Comparison of ENCODE assay signal across 9 cellular contexts in the genomic region with DNA sequence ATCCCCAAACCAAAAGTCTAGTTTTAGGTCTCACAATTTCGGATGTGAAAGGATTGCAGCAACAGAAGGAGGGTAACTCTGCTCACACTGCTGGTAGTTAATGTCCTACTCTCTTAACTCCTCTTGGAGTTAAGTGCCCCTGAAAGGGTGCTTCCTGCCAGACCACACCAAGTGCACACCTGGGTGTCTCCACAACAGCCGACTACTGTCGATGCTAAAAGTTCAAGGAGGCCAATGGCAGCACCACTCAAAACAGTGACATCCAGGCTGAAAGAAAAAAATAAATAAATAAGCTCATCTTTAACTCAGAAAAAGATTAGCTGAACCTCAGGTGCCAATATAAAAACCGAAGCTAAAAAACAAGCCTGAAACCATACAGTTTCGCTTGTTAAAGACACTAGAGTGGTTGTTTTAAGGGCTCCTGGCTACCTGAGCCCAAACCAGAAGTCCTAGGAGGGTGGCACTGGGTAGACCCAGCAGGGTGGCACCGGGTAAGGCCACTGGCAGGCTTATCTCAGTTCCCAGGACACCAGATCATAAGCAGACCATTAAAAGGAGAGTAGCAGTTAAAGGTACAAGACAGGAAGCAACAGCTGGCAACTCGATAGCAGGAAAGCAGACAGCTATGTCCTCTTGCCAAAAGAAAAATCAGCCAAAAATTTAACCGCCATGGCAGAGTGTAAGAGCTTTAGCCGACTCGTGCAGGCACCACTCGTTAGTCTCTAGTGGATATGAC. TPM values are rescaled to one million over a fixed set of nuclear protein-coding genes. Genes with fewer than 3 reads are reported as not detected.
DNase-seq lines count a peak whose midpoint lies in the region; ATAC-seq and TF ChIP-seq lines count a peak whose summit lies in the region.
"Had no signal": no experiment of that assay in that cellular context is flagged by ENCODE, and none has a peak within 500 bp of the region (broad histone marks: within the 10 kb centered on the region; RNA-seq: fewer than 3 reads in every experiment).

No MANE protein-coding gene starts in this region.

- H3K4me1 ChIP-seq in BLaER1, result peaks cover 100% of the 10 kb centered on the region
- H3K4me1 ChIP-seq in GM23338 (ENCODE audit: insufficient read depth), result peaks cover 86% of the 10 kb centered on the region
- H3K4me1 ChIP-seq in lung (ENCODE audit: control insufficient read depth in 2 of 2, insufficient read depth in 2 of 2, low read length in 2 of 2), result peaks cover 55 to 78% of the 10 kb centered on the region in 2 donors
- H3K4me1 ChIP-seq in H9 (ENCODE audit: insufficient read depth, low read length), result peaks cover 26% of the 10 kb centered on the region

- H4K91ac ChIP-seq in H9 (ENCODE audit: insufficient read length, low read depth, low read length), result no peak overlapping the region

- H3K4me2 ChIP-seq in BLaER1 (peak overlapping the region; percentile 76), GM23338 (0 out of 2 replicates have a peak overlapping the region, but pooled peaks have one; percentile 46), H9 (ENCODE audit: insufficient read depth, insufficient read length, low read length) (no peak overlapping the region)

- H3K23ac ChIP-seq in H9 (ENCODE audit: insufficient read length, low read depth, low read length), result no peak overlapping the region

- H2BK120ac ChIP-seq in H9 (ENCODE audit: low read depth, low read length, poor library complexity, severe bottlenecking), result no peak overlapping the region

- H3K4me3 Mint-ChIP-seq in GM23338 (no peak overlapping the region), H9 (no peak overlapping the region; a peak in 1 of 5 replicates)
- H3K4me3 Mint-ChIP-seq in activated CD8-positive, alpha-beta T cell treated with anti-CD3 and anti-CD28 coated beads, Interleukin-2, amount 10 ng/mL, durations not matched to agents 7 days and 5 days, result peak overlapping the region; percentile 12

- H2AK5ac ChIP-seq in H9 (ENCODE audit: insufficient read length, low read length), result no peak overlapping the region

- no peaks in the 10 kb centered on the region for H3K9me3 Mint-ChIP-seq in GM23338
- H3K9me3 Mint-ChIP-seq in activated CD8-positive, alpha-beta T cell treated with anti-CD3 and anti-CD28 coated beads, Interleukin-2, amount 10 ng/mL, durations not matched to agents 7 days and 5 days (ENCODE audit: insufficient read depth), result no peaks in the 10 kb centered on the region
- H3K9me3 Mint-ChIP-seq in H9, result peaks cover 0 to 2% of the 10 kb centered on the region in 2 experiments; a peak in 1 of 5 replicates

- no peak overlapping the region for H2BK15ac ChIP-seq in H9 (ENCODE audit: low read depth, low read length)

- H3K9ac ChIP-seq in BLaER1, result peak overlapping the region; percentile 50; the same call in 1 of the 2 replicates
- no peak overlapping the region for H3K9ac ChIP-seq in H9 (ENCODE audit: extremely low read depth, insufficient read length, low read length)

- H3K4me3 ChIP-seq in BLaER1, result no peak overlapping the region
- H3K4me3 ChIP-seq in GM23338, result peak overlapping the region; percentile 20; the same call in 1 of the 2 replicates
- H3K4me3 ChIP-seq in lung, result no peak overlapping the region

- H3K9me2 ChIP-seq in GM23338 (ENCODE audit: insufficient read depth), result no peaks in the 10 kb centered on the region

- no peak overlapping the region for H3T11ph ChIP-seq in H9 (ENCODE audit: low read length)

- H3K36me3 Mint-ChIP-seq in GM23338 (ENCODE audit: low read depth) (peaks cover 23% of the 10 kb centered on the region), H9 (ENCODE audit: insufficient read depth in 1 of 3, low read depth in 3 of 3) (peaks cover 6 to 12% (median 11%) of the 10 kb centered on the region in 3 experiments; a peak in 6 of 7 replicates)
- peaks cover 18% of the 10 kb centered on the region for H3K36me3 Mint-ChIP-seq in activated CD8-positive, alpha-beta T cell treated with anti-CD3 and anti-CD28 coated beads, Interleukin-2, amount 10 ng/mL, durations not matched to agents 7 days and 5 days (ENCODE audit: low read depth)

- no peaks in the 10 kb centered on the region for H3K23me2 ChIP-seq in H9 (ENCODE audit: insufficient read length, low read depth, low read length, poor library complexity, severe bottlenecking)

- CTCF ChIA-PET in activated CD8-positive, alpha-beta T cell treated with anti-CD3 and anti-CD28 coated beads, Interleukin-2, amount 10 ng/mL, durations not matched to agents 7 days and 5 days (lab: Charles Lee), result interaction anchor here (1.3 to 1.4 kb wide), 3 partner anchors 34 to 126 kb away, joined by 5 to 9 read pairs (median 5); partner anchors contain the start of gene AKAP8L

- H3K9me3 ChIP-seq in BLaER1, result no peaks in the 10 kb centered on the region
- no peaks in the 10 kb centered on the region for H3K9me3 ChIP-seq in lung (ENCODE audit: control insufficient read depth in 2 of 2, insufficient read depth in 1 of 2, low read length in 1 of 2)
- no peaks in the 10 kb centered on the region for H3K9me3 ChIP-seq in H9 (ENCODE audit: control insufficient read depth, low read depth, low read length)

- H3K36me3 ChIP-seq in BLaER1, result peaks cover 35% of the 10 kb centered on the region
- no peaks in the 10 kb centered on the region for H3K36me3 ChIP-seq in GM23338 (ENCODE audit: insufficient read depth)
- peaks cover 0 to 4% of the 10 kb centered on the region in 2 donors for H3K36me3 ChIP-seq in lung (ENCODE audit: control insufficient read depth in 2 of 2, insufficient read depth in 2 of 2, low read length in 2 of 2)

- POLR2A ChIA-PET in activated CD8-positive, alpha-beta T cell treated with anti-CD3 and anti-CD28 coated beads, Interleukin-2, amount 10 ng/mL, durations not matched to agents 7 days and 5 days (lab: Charles Lee), result interaction anchor here (1.0 to 1.2 kb wide), 2 partner anchors 41 to 87 kb away, joined by 3 read pairs; no protein-coding TSS in a partner anchor

- H2BK12ac ChIP-seq in H9 (ENCODE audit: insufficient read length, low read depth, low read length), result no peak overlapping the region

- peaks cover 7% of the 10 kb centered on the region for H3K79me1 ChIP-seq in H9 (ENCODE audit: insufficient read depth, low read depth, low read length, poor library complexity, severe bottlenecking)

- H4K20me1 ChIP-seq in BLaER1 (peaks cover 100% of the 10 kb centered on the region), GM23338 (replicated peaks; ENCODE audit: insufficient read depth) (peaks cover 97% of the 10 kb centered on the region), H9 (ENCODE audit: control insufficient read depth, insufficient read depth, insufficient read length) (peaks cover 5% of the 10 kb centered on the region)

- H2BK20ac ChIP-seq in H9 (ENCODE audit: low read depth, low read length, poor library complexity, severe bottlenecking), result no peak overlapping the region

- H4K5ac ChIP-seq in H9 (ENCODE audit: insufficient read length, low read depth, low read length), result no peak overlapping the region

- H3K14ac ChIP-seq in H9 (ENCODE audit: insufficient read depth, low read length), result no peak overlapping the region

- no peak overlapping the region for H3K56ac ChIP-seq in H9 (ENCODE audit: insufficient read length, low read depth, low read length)

- H3K27me3 ChIP-seq in BLaER1 (no peaks in the 10 kb centered on the region), GM23338 (ENCODE audit: insufficient read depth) (no peaks in the 10 kb centered on the region), lung (ENCODE audit: control insufficient read depth, insufficient read depth) (no peaks in the 10 kb centered on the region), H9 (ENCODE audit: insufficient read depth, low read length) (no peaks in the 10 kb centered on the region)

- H3K27ac ChIP-seq in BLaER1 (peak overlapping the region; percentile 41), GM23338 (ENCODE audit: low read depth) (peak overlapping the region; percentile 63; the same call in 1 of the 2 replicates), lung (ENCODE audit: low read depth in 1 of 2, low read length in 1 of 2) (peak overlapping the region; percentile 26 to 30), H9 (ENCODE audit: insufficient read length, low read depth, low read length) (no peak overlapping the region)

- H2AFZ ChIP-seq in GM23338, result no peak overlapping the region
- H2AFZ ChIP-seq in H9 (ENCODE audit: low read length), result no peak overlapping the region

- H3F3A ChIP-seq in GM23338 (replicated peaks; ENCODE audit: low read depth), result peaks cover 4% of the 10 kb centered on the region

- DNase-seq in GM23338 (ENCODE audit: low spot score) (no peak), lung (ENCODE audit: low spot score) (no peak), H9 (no peak), islet precursor cell (no peak), activated gamma-delta T cell treated with Interleukin-2 at 50 U/mL for 16 hours (no peak)
- DNase-seq in activated CD8-positive, alpha-beta T cell treated with anti-CD3 and anti-CD28 coated beads, Interleukin-2, amount 10 ng/mL, durations not matched to agents 7 days and 5 days, result peak; percentile 35
- DNase-seq: Kasumi-1 had no signal

- H3K18ac ChIP-seq in H9 (ENCODE audit: insufficient read length, low read depth, low read length), result no peak overlapping the region

- WGBS in lung, 2 donors, result 22 to 27% methylated on average over 11 of the region's 11 CpGs
- no CpG with 5 or more reads among the region's 11 CpGs for WGBS in H9 (ENCODE audit: extremely low coverage, insufficient read length, low lambda C conversion rate)

- H3K79me2 ChIP-seq in GM23338 (replicated peaks; ENCODE audit: insufficient read depth) (peaks cover 100% of the 10 kb centered on the region), H9 (ENCODE audit: insufficient read depth, low read length) (peaks cover 89% of the 10 kb centered on the region)

- H4K8ac ChIP-seq in H9 (replicated peaks; ENCODE audit: insufficient read length, low read depth, low read length), result no peak overlapping the region

- H3K4ac ChIP-seq in H9 (ENCODE audit: low read depth, low read length), result no peak overlapping the region

- no peak for ATAC-seq in GM23338
- ATAC-seq in activated CD8-positive, alpha-beta T cell treated with anti-CD3 and anti-CD28 coated beads, Interleukin-2, amount 10 ng/mL, durations not matched to agents 7 days and 5 days, result peak; percentile 48
- ATAC-seq in lung (ENCODE audit: insufficient read depth, low FRiP score), result no peak
- no peak for ATAC-seq in HG02610 (IDR thresholded peaks at IDR 0.05; ENCODE audit: unreplicated experiment)

- H3K4me1 Mint-ChIP-seq in GM23338, result peaks cover 89% of the 10 kb centered on the region
- peaks cover 91% of the 10 kb centered on the region for H3K4me1 Mint-ChIP-seq in activated CD8-positive, alpha-beta T cell treated with anti-CD3 and anti-CD28 coated beads, Interleukin-2, amount 10 ng/mL, durations not matched to agents 7 days and 5 days (ENCODE audit: low read depth)
- peaks cover 81 to 83% of the 10 kb centered on the region in 2 experiments for H3K4me1 Mint-ChIP-seq in H9

- H3K27me3 Mint-ChIP-seq in GM23338 (ENCODE audit: insufficient read depth, low read depth, poor library complexity) (peaks cover 10% of the 10 kb centered on the region), H9 (ENCODE audit: low read depth) (no peaks in the 10 kb centered on the region)
- no peaks in the 10 kb centered on the region for H3K27me3 Mint-ChIP-seq in activated CD8-positive, alpha-beta T cell treated with anti-CD3 and anti-CD28 coated beads, Interleukin-2, amount 10 ng/mL, durations not matched to agents 7 days and 5 days (ENCODE audit: low read depth)

- no peak for TF ChIP-seq CTCF in GM23338 (conservative IDR thresholded peaks at IDR 0.05; ENCODE audit: low read depth in 2 of 2)
- TF ChIP-seq CTCF in lung (IDR thresholded peaks at IDR 0.05; ENCODE audit: control extremely low read depth, extremely low read depth), result no peak
- TF ChIP-seq CTCF in H9 (conservative IDR thresholded peaks at IDR 0.05), result no peak

- H2BK5ac ChIP-seq in H9 (ENCODE audit: insufficient read length, low read length), result no peak overlapping the region

- H3K27ac Mint-ChIP-seq in GM23338 (no peak overlapping the region), H9 (peak overlapping the region in 1 of 3 experiments; percentile 69; a peak in 4 of 7 replicates)
- peak overlapping the region; percentile 65 for H3K27ac Mint-ChIP-seq in activated CD8-positive, alpha-beta T cell treated with anti-CD3 and anti-CD28 coated beads, Interleukin-2, amount 10 ng/mL, durations not matched to agents 7 days and 5 days

RNA-seq across cellular contexts. Expression of gene BRD4, which starts 39.3 kb away (rescaled TPM):
- total RNA-seq in GM23338 (2014; rRNA removed; shearing (Covaris generic)), result 63.5 and 63.8 TPM in 2 replicates
- polyA plus RNA-seq in GM23338 (2016; fragmentation: Nextera tagmentation; extraction: Ambion mirVana) (115 and 127 TPM in 2 replicates), lung (10 to 100 TPM; 23.2 to 30.8 TPM)
- total RNA-seq in activated CD8-positive, alpha-beta T cell treated with anti-CD3 and anti-CD28 coated beads, Interleukin-2, amount 10 ng/mL, durations not matched to agents 7 days and 5 days, result 100 to 1,000 TPM; 102 to 108 TPM
- total RNA-seq in lung (10 to 100 TPM; 44.7 to 89.0 TPM), H9 (2021) (144 TPM in 2 replicates)
